13 cellular contexts compared by ENCODE assay signal in the genomic region with DNA sequence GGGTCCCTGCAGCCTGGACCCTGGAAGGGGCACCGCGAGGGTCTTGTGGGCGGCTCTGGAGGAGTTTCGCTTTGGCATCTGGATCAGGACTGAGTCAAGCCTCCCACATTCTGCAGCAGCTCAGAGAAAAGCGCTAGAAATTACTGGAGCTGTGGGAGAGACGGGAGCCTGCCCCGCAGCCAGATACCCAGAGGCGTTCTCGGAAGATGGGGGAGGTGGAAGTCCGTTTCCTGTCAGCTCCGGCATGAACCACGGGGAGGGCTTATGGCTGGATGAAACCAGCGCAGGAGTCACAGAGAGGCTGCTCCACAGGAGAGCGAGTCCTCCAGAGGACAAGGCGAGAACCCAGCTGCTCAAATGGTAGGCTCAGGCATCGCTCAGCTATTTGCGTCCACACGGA.
"Had no signal": no experiment of that assay in that cellular context is flagged by ENCODE, and none has a peak within 500 bp of the region (broad histone marks: within the 10 kb centered on the region; RNA-seq: fewer than 3 reads in every experiment).

No MANE protein-coding gene starts in this region.

- H3K4me1 Mint-ChIP-seq: activated CD4-positive, alpha-beta T cell treated with anti-CD3 and anti-CD28 coated beads, Interleukin-2, amount 10 ng/mL, durations not matched to agents 24 days and 14 days had no signal

- H3K36me3 Mint-ChIP-seq: naive thymus-derived CD4-positive, alpha-beta T cell had no signal

- DNase-seq: activated CD4-positive, alpha-beta T cell treated with anti-CD3 and anti-CD28 coated beads, Interleukin-2, amount 10 ng/mL, durations not matched to agents 24 days and 14 days; activated naive CD4-positive, alpha-beta T cell treated with Interleukin-2 at 50 U/mL for 16 hours; colonic mucosa; effector CD4-positive, alpha-beta T cell; gastrocnemius medialis; naive thymus-derived CD4-positive, alpha-beta T cell; stimulated activated CD4-positive, alpha-beta T cell treated with anti-CD3 and anti-CD28 coated beads, Interleukin-15, amount 100 ng/mL, for 24 hours; stimulated activated CD4-positive, alpha-beta T cell treated with anti-CD3 and anti-CD28 coated beads, Interleukin-4, amount 100 ng/mL, for 4 hours; stomach; T-helper 1 cell; uterus had no signal

- H3K27ac Mint-ChIP-seq: activated CD4-positive, alpha-beta T cell treated with anti-CD3 and anti-CD28 coated beads, Interleukin-2, amount 10 ng/mL, durations not matched to agents 24 days and 14 days; activated T-helper 1 cell treated with anti-CD3 and anti-CD28 coated beads, Interleukin-12 subunit alpha, Interleukin-12 subunit beta, Interleukin-2, Interleukin-4 antibody, amounts not matched to agents 30 ng/mL and 10 ng/mL and 1 ng/mL, durations not matched to agents 14 hours and 24 hours and 36 hours; naive thymus-derived CD4-positive, alpha-beta T cell had no signal

- H3K4me3 ChIP-seq: colonic mucosa, gastrocnemius medialis, lung, stomach, uterus had no signal

- H3K27me3 ChIP-seq: colonic mucosa had no signal

- H3K4me1 ChIP-seq: colonic mucosa, gastrocnemius medialis, stomach, uterus had no signal

- H3K36me3 ChIP-seq: colonic mucosa, gastrocnemius medialis, stomach, uterus had no signal

- H3K9me3 Mint-ChIP-seq: activated CD4-positive, alpha-beta T cell treated with anti-CD3 and anti-CD28 coated beads, Interleukin-2, amount 10 ng/mL, durations not matched to agents 24 days and 14 days; activated T-helper 1 cell treated with anti-CD3 and anti-CD28 coated beads, Interleukin-12 subunit alpha, Interleukin-12 subunit beta, Interleukin-2, Interleukin-4 antibody, amounts not matched to agents 30 ng/mL and 10 ng/mL and 1 ng/mL, durations not matched to agents 14 hours and 24 hours and 36 hours had no signal

- H3K9me3 ChIP-seq: colonic mucosa, gastrocnemius medialis, stomach, uterus had no signal

- H3K27ac ChIP-seq: colonic mucosa, gastrocnemius medialis, stomach, uterus had no signal

- H3K4me3 Mint-ChIP-seq: activated CD4-positive, alpha-beta T cell treated with anti-CD3 and anti-CD28 coated beads, Interleukin-2, amount 10 ng/mL, durations not matched to agents 24 days and 14 days; activated T-helper 1 cell treated with anti-CD3 and anti-CD28 coated beads, Interleukin-12 subunit alpha, Interleukin-12 subunit beta, Interleukin-2, Interleukin-4 antibody, amounts not matched to agents 30 ng/mL and 10 ng/mL and 1 ng/mL, durations not matched to agents 14 hours and 24 hours and 36 hours; naive thymus-derived CD4-positive, alpha-beta T cell had no signal

- ATAC-seq: gastrocnemius medialis; naive thymus-derived CD4-positive, alpha-beta T cell had no signal
